12 cellular contexts compared by ENCODE assay signal in the genomic region with DNA sequence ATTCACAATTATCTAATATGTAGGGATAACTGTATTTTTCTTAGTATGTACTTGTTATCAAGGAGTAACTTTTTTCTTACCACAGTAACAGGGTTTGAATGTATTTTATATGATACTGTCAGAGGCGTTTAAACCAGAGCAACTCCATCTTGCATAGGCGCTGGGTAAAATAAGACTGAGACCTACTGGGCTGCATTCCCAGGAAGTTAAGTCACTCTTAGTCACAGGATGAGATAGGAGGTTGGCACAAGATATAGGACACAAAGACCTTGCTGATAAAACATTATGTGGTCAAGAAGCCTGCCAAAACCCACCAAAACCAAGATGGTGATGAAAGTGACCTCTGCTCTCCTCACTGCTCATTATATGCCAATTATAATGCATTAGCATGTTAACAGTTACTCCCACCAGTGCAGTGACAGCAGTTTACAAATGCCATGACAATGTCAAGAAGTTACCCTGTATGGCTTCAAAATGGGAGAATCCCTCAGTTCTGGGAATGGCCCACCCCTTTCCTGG.
A peak's percentile ranks its signal among the peaks of the same experiment; 100 is the strongest.
DNase-seq lines count a peak whose midpoint lies in the region; ATAC-seq and TF ChIP-seq lines count a peak whose summit lies in the region.
"Had no signal": no experiment of that assay in that cellular context is flagged by ENCODE, and none has a peak within 500 bp of the region (broad histone marks: within the 10 kb centered on the region; RNA-seq: fewer than 3 reads in every experiment).

No MANE protein-coding gene starts in this region.

- H3K36me3 Mint-ChIP-seq in osteocyte (ENCODE audit: unreplicated experiment) = no peaks in the 10 kb centered on the region
- H3K36me3 Mint-ChIP-seq: activated naive CD4-positive, alpha-beta T cell treated with anti-CD3 and anti-CD28 coated beads, Interleukin-2, amount 50 U/mL, for 24 hours had no signal

- no peaks in the 10 kb centered on the region for H3K9me3 Mint-ChIP-seq in osteocyte (ENCODE audit: unreplicated experiment)
- H3K9me3 Mint-ChIP-seq: activated naive CD4-positive, alpha-beta T cell treated with anti-CD3 and anti-CD28 coated beads, Interleukin-2, amount 50 U/mL, for 24 hours had no signal

- no peaks in the 10 kb centered on the region for H3K27me3 Mint-ChIP-seq in osteocyte (ENCODE audit: unreplicated experiment)
- H3K27me3 Mint-ChIP-seq: activated naive CD4-positive, alpha-beta T cell treated with anti-CD3 and anti-CD28 coated beads, Interleukin-2, amount 50 U/mL, for 24 hours had no signal

- peak overlapping the region; percentile 63 to 68 for H3K27ac ChIP-seq in esophagus (ENCODE audit: low read depth in 2 of 2, low read length in 1 of 2)
- H3K27ac ChIP-seq: lower lobe of right lung had no signal

- H3K9me3 ChIP-seq in esophagus (ENCODE audit: control insufficient read depth in 2 of 2, insufficient read depth in 1 of 2, low read depth in 1 of 2, low read length in 1 of 2) = peaks cover 0 to 2% of the 10 kb centered on the region in 2 donors
- H3K9me3 ChIP-seq: lower lobe of right lung had no signal

- TF ChIP-seq CTCF in osteocyte (IDR thresholded peaks at IDR 0.05) = no peak

- H3K4me3 Mint-ChIP-seq in osteocyte (ENCODE audit: unreplicated experiment) = no peak overlapping the region
- H3K4me3 Mint-ChIP-seq: activated naive CD4-positive, alpha-beta T cell treated with anti-CD3 and anti-CD28 coated beads, Interleukin-2, amount 50 U/mL, for 24 hours had no signal

- peaks cover 22% of the 10 kb centered on the region for H3K4me1 Mint-ChIP-seq in osteocyte (ENCODE audit: unreplicated experiment)
- H3K4me1 Mint-ChIP-seq: activated naive CD4-positive, alpha-beta T cell treated with anti-CD3 and anti-CD28 coated beads, Interleukin-2, amount 50 U/mL, for 24 hours had no signal

- WGBS in esophagus, 2 donors = 55 to 63% methylated on average over 2 of the region's 2 CpGs

- H3K27ac Mint-ChIP-seq in osteocyte (ENCODE audit: unreplicated experiment) = peak overlapping the region; percentile 71
- H3K27ac Mint-ChIP-seq: activated naive CD4-positive, alpha-beta T cell treated with anti-CD3 and anti-CD28 coated beads, Interleukin-2, amount 50 U/mL, for 24 hours had no signal

- no peaks in the 10 kb centered on the region for H3K27me3 ChIP-seq in esophagus (ENCODE audit: control insufficient read depth in 1 of 2, insufficient read depth in 2 of 2, low read length in 2 of 2)

- no peaks in the 10 kb centered on the region for H3K36me3 ChIP-seq in esophagus (ENCODE audit: control insufficient read depth in 2 of 2, insufficient read depth in 2 of 2, low read length in 1 of 2)
- H3K36me3 ChIP-seq: lower lobe of right lung had no signal

- H3K4me3 ChIP-seq in esophagus (ENCODE audit: low read depth in 1 of 2, low read length in 2 of 2) = no peak overlapping the region
- H3K4me3 ChIP-seq: lower lobe of right lung, skin epidermis had no signal

- peaks cover 0 to 2% of the 10 kb centered on the region in 2 donors for H3K4me1 ChIP-seq in esophagus (ENCODE audit: control insufficient read depth in 2 of 2, insufficient read depth in 2 of 2, low read length in 1 of 2)
- H3K4me1 ChIP-seq: lower lobe of right lung had no signal

- ATAC-seq in GM19395 (IDR thresholded peaks at IDR 0.05; ENCODE audit: unreplicated experiment) = no peak
- no peak for ATAC-seq in HG02973 (IDR thresholded peaks at IDR 0.05; ENCODE audit: unreplicated experiment)

- DNase-seq in EL (peak; percentile 91), RKO (ENCODE audit: low spot score) (peak; percentile 38), osteocyte (ENCODE audit: extremely low spot score, unreplicated experiment) (no peak), activated gamma-delta T cell (lab: John Stamatoyannopoulos, UW) (no peak)
- no peak for DNase-seq in activated CD4-positive, alpha-beta T cell treated with anti-CD3 and anti-CD28 coated beads, Interleukin-2, amount 50 U/mL, for 48 hours
- DNase-seq: lower lobe of right lung, NCI-H1417 treated with DMSO at 0.1 percent for 48 hours had no signal

Comparison
In these comparisons a context has a peak if more than half of its experiments do, and no peak if none do; other contexts are left out.
1. DNase-seq: peak in EL (single experiment) and RKO (single experiment); none in osteocyte (single experiment), activated gamma-delta T cell (single experiment) and activated CD4-positive, alpha-beta T cell treated with anti-CD3 and anti-CD28 coated beads, Interleukin-2, amount 50 U/mL, for 48 hours (0 of 2).